ENCODE assay signal across 9 cellular contexts in genomic region chr9:129868571-129869486, GRCh38. TPM values are rescaled to one million over a fixed set of nuclear protein-coding genes. Genes with fewer than 3 reads are reported as not detected.
DNase-seq lines count a peak whose midpoint lies in the region; ATAC-seq, FAIRE-seq and TF ChIP-seq lines count a peak whose summit lies in the region.
"Had no signal": no experiment of that assay in that cellular context is flagged by ENCODE, and none has a peak within 500 bp of the region (broad histone marks: within the 10 kb centered on the region; RNA-seq: fewer than 3 reads in every experiment).

No MANE protein-coding gene starts in this region.

- intact Hi-C loops in activated B cell treated with CpG ODN at 0.5 μM for 24 hours (cut with micrococcal nuclease) = no loop called here

- no peak for TF ChIP-seq POLR2A in GM12891 (IDR thresholded peaks at IDR 0.05; ENCODE audit: low read depth, low read length)

- no peaks in the 10 kb centered on the region for H3K27me3 Mint-ChIP-seq in activated B cell treated with CpG ODN at 0.5 μM for 24 hours
- no peaks in the 10 kb centered on the region for H3K27me3 Mint-ChIP-seq in naive B cell
- H3K27me3 Mint-ChIP-seq in progenitor cell of endocrine pancreas = no peaks in the 10 kb centered on the region

- peaks cover 22% of the 10 kb centered on the region for H3K4me1 Mint-ChIP-seq in activated B cell treated with CpG ODN at 0.5 μM for 24 hours
- H3K4me1 Mint-ChIP-seq in naive B cell = peaks cover 6 to 15% (median 10%) of the 10 kb centered on the region in 3 donors
- H3K4me1 Mint-ChIP-seq in progenitor cell of endocrine pancreas (ENCODE audit: low read depth) = no peaks in the 10 kb centered on the region

- H3K9me3 Mint-ChIP-seq in activated B cell treated with CpG ODN at 0.5 μM for 24 hours (no peaks in the 10 kb centered on the region), naive B cell (no peaks in the 10 kb centered on the region), progenitor cell of endocrine pancreas (ENCODE audit: low read depth) (no peaks in the 10 kb centered on the region)

- DNase-seq in activated B cell treated with CpG ODN at 0.5 μM for 24 hours (no peak), activated gamma-delta T cell (lab: John Stamatoyannopoulos, UW) (peak; percentile 92), naive B cell (no peak), GM12891 (ENCODE audit: insufficient read length, low spot score) (no peak), H4 (ENCODE audit: low spot score) (no peak), progenitor cell of endocrine pancreas (ENCODE audit: low spot score, unreplicated experiment) (no peak)
- peak; percentile 87 for DNase-seq in stimulated activated naive CD4-positive, alpha-beta T cell treated with Interleukin-2 at 50 U/mL for 16 hours (lab: John Stamatoyannopoulos, UW)
- DNase-seq: NCI-H510A treated with DMSO at 0.1 percent for 48 hours had no signal

- POLR2A ChIA-PET in activated B cell treated with CpG ODN at 0.5 μM for 24 hours (lab: Charles Lee) = interaction anchor here (2.8 kb wide), 1 partner anchor 15 kb away, joined by 9 read pairs; no protein-coding TSS in a partner anchor

- no peak for FAIRE-seq in GM12891 (lab: Jason Lieb, UNC)

- H3K27ac Mint-ChIP-seq in activated B cell treated with CpG ODN at 0.5 μM for 24 hours (no peak overlapping the region), naive B cell (peak overlapping the region in 1 of 6 donors; percentile 54), progenitor cell of endocrine pancreas (no peak overlapping the region)

- CTCF ChIA-PET in activated B cell treated with CpG ODN at 0.5 μM for 24 hours (lab: Charles Lee) = no interaction called here

- peaks cover 36% of the 10 kb centered on the region for H3K36me3 Mint-ChIP-seq in activated B cell treated with CpG ODN at 0.5 μM for 24 hours (ENCODE audit: low read depth)
- H3K36me3 Mint-ChIP-seq in naive B cell = peaks cover 3 to 6% of the 10 kb centered on the region in 2 donors
- H3K36me3 Mint-ChIP-seq in progenitor cell of endocrine pancreas (ENCODE audit: insufficient read depth) = peaks cover 14% of the 10 kb centered on the region

- H3K4me3 Mint-ChIP-seq in activated B cell treated with CpG ODN at 0.5 μM for 24 hours = no peak overlapping the region
- H3K4me3 Mint-ChIP-seq in naive B cell = no peak overlapping the region
- H3K4me3 Mint-ChIP-seq in progenitor cell of endocrine pancreas (ENCODE audit: low read depth) = no peak overlapping the region

- TF ChIP-seq CTCF in activated B cell treated with CpG ODN at 0.5 μM for 24 hours (IDR thresholded peaks at IDR 0.05) = no peak
- no peak for TF ChIP-seq CTCF in progenitor cell of endocrine pancreas (IDR thresholded peaks at IDR 0.05; ENCODE audit: unreplicated experiment)

- ATAC-seq in activated B cell treated with CpG ODN at 0.5 μM for 24 hours (ENCODE audit: low read depth) = peak; percentile 76
- peak; percentile 68 to 79 for ATAC-seq in naive B cell (ENCODE audit: low read depth in 2 of 2)
- ATAC-seq in GM18498 (IDR thresholded peaks at IDR 0.05; ENCODE audit: unreplicated experiment) = no peak

TF ChIP-seq in GM12891, 5 proteins besides CTCF, POLR2A, EP300 and RAD21:
- TF ChIP-seq PAX5 (IDR thresholded peaks at IDR 0.05; ENCODE audit: insufficient read depth, low read length, severe bottlenecking) (no peak), POU2F2 (IDR thresholded peaks at IDR 0.05; ENCODE audit: low read depth, low read length) (no peak), POLR2AphosphoS5 (IDR thresholded peaks at IDR 0.05; ENCODE audit: low read depth, low read length) (no peak)

RNA-seq across cellular contexts. Expression of gene USP20, which starts 33.6 kb away (rescaled TPM):
- total RNA-seq in activated B cell treated with CpG ODN at 0.5 μM for 24 hours (28.1 and 31.6 TPM in 2 replicates), progenitor cell of endocrine pancreas (41.2 and 41.8 TPM in 2 replicates)
- polyA plus RNA-seq in naive B cell (ENCODE audit: low read depth in 6 of 6) = 10 to 100 TPM; 12.7 to 23.9 (median 14.9) TPM
- polyA plus RNA-seq in GM12891 (2012; ENCODE audit: low read depth, missing spikeins) = 13.4 TPM
- 2.6 and 2.8 TPM in 2 replicates for total RNA-seq in H4 (2014; rRNA removed; shearing (Covaris generic))

RNA-seq across cellular contexts. Expression of gene C9orf78, which starts 33.8 kb away (rescaled TPM):
- total RNA-seq in activated B cell treated with CpG ODN at 0.5 μM for 24 hours (34.1 and 42.7 TPM in 2 replicates), progenitor cell of endocrine pancreas (30.4 and 30.8 TPM in 2 replicates)
- 100 to 1,000 TPM; 100 to 148 (median 120) TPM for polyA plus RNA-seq in naive B cell (ENCODE audit: low read depth in 6 of 6)
- 27.4 TPM for polyA plus RNA-seq in GM12891 (2012; ENCODE audit: low read depth, missing spikeins)
- total RNA-seq in H4 (2014; rRNA removed; shearing (Covaris generic)) = 52.7 and 58.8 TPM in 2 replicates

RNA-seq across cellular contexts. Expression of gene TOR1A, which starts 44.9 kb away (rescaled TPM):
- total RNA-seq in activated B cell treated with CpG ODN at 0.5 μM for 24 hours (28.5 and 29.5 TPM in 2 replicates), progenitor cell of endocrine pancreas (33.1 and 39.0 TPM in 2 replicates)
- polyA plus RNA-seq in naive B cell (ENCODE audit: low read depth in 6 of 6) = 10 to 100 TPM; 47.1 to 70.0 (median 62.7) TPM
- polyA plus RNA-seq in GM12891 (2012; ENCODE audit: low read depth, missing spikeins) = 27.1 TPM
- 37.1 and 73.7 TPM in 2 replicates for total RNA-seq in H4 (2014; rRNA removed; shearing (Covaris generic))

Comparison
In these comparisons a context has a peak if more than half of its experiments do, and no peak if none do; other contexts are left out.
1. DNase-seq: peak in activated gamma-delta T cell (single experiment) and stimulated activated naive CD4-positive, alpha-beta T cell treated with Interleukin-2 at 50 U/mL for 16 hours (single experiment); none in activated B cell treated with CpG ODN at 0.5 μM for 24 hours (single experiment), naive B cell (single experiment), GM12891 (single experiment), H4 (single experiment) and progenitor cell of endocrine pancreas (single experiment).